ENCODE assay signal across 1 cellular context in the genomic region with DNA sequence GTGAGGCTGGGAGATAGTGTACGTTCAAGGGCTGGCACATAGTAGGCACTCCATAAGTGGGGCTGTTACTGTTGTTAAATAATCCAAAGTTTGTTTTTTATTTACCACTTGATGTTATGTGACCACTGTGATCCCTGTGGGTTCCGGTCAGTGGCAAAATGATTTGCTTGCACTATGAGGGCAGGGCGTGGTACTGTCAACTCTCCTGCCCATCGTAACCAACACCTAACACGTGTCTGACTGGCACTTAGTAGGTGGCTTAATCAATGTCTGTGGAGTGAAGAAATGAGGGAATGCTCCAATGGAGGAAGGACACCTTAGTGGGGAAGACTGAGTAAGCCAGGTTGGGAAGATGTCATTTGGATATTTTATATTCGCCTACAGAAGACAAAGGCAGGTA.
TF ChIP-seq lines count a peak whose summit lies in the region.

No MANE protein-coding gene starts in this region.

TF ChIP-seq in HepG2, 621 proteins besides CTCF, POLR2A, EP300 and RAD21:
- no peak for TF ChIP-seq XRCC5 (optimal IDR thresholded peaks at IDR 0.05; ENCODE audit: low read length)
- TF ChIP-seq ZKSCAN1 (IDR thresholded peaks at IDR 0.05; ENCODE audit: low read length), result 0 out of 2 replicates have a peak, but pooled peaks have one; percentile 40
